Comparison of ENCODE assay signal across 7 cellular contexts in genomic region chr3:184811663-184811998, GRCh38. TPM values are rescaled to one million over a fixed set of nuclear protein-coding genes. Genes with fewer than 3 reads are reported as not detected.
DNase-seq lines count a peak whose midpoint lies in the region; ATAC-seq and TF ChIP-seq lines count a peak whose summit lies in the region.

No MANE protein-coding gene starts in this region.

- H3K4me3 Mint-ChIP-seq in activated CD4-positive, alpha-beta memory T cell treated with anti-CD3 and anti-CD28 coated beads for 36 hours = peak overlapping the region; percentile 87

- no peaks in the 10 kb centered on the region for H3K27me3 Mint-ChIP-seq in activated CD4-positive, alpha-beta memory T cell treated with anti-CD3 and anti-CD28 coated beads for 36 hours

- no peak for TF ChIP-seq POLR2A in spleen (IDR thresholded peaks at IDR 0.05)

- H3K27ac ChIP-seq in HL-60 (replicated peaks) (peak overlapping the region; percentile 72), spleen (peak overlapping the region; percentile 82 to 94 (median 90))

- ATAC-seq in GM21529 (IDR thresholded peaks at IDR 0.05; ENCODE audit: unreplicated experiment) = no peak

- peaks cover 11 to 53% (median 29%) of the 10 kb centered on the region in 6 donors for H3K4me1 ChIP-seq in spleen

- peak overlapping the region; percentile 84 for H3K27ac Mint-ChIP-seq in activated CD4-positive, alpha-beta memory T cell treated with anti-CD3 and anti-CD28 coated beads for 36 hours

- H3K36me3 ChIP-seq in spleen = peaks cover 0 to 11% (median 4%) of the 10 kb centered on the region in 6 donors

- TF ChIP-seq CTCF in HL-60 (IDR thresholded peaks at IDR 0.05; ENCODE audit: insufficient read depth, low read length) = no peak
- no peak for TF ChIP-seq CTCF in spleen (IDR thresholded peaks at IDR 0.05 in 8 of 11, conservative IDR thresholded peaks at IDR 0.05 in 3 of 11)
- no peak for TF ChIP-seq CTCF in GM10266 (IDR thresholded peaks at IDR 0.05; ENCODE audit: control insufficient read depth, insufficient read depth, low read depth, missing control alignments)

- intact Hi-C loops in activated CD4-positive, alpha-beta memory T cell treated with anti-CD3 and anti-CD28 coated beads for 36 hours (cut with micrococcal nuclease) = loop anchor here (1.0 to 10.0 kb wide), 4 partner anchors 174 to 1174 kb away; partner anchors contain the start of genes EPHB3 and KLHL24
- intact Hi-C loops in spleen (cut with DNase I; ENCODE audit: low total_unique reads) = no loop called here

- H3K9me3 ChIP-seq in spleen = no peaks in the 10 kb centered on the region

- no peak overlapping the region for H3K4me3 ChIP-seq in HL-60 (replicated peaks; ENCODE audit: insufficient read depth, low read length)
- peak overlapping the region; percentile 18 for H3K4me3 ChIP-seq in iPS-11a (ENCODE audit: low read depth, low read length)
- peak overlapping the region in 7 of 8 donors; percentile 62 to 94 (median 84) for H3K4me3 ChIP-seq in spleen

- DNase-seq in HL-60 (ENCODE audit: low read depth in 1 of 2, low spot score in 1 of 2) = no peak
- DNase-seq in activated CD4-positive, alpha-beta memory T cell treated with anti-CD3 and anti-CD28 coated beads for 36 hours = no peak
- DNase-seq in spleen = no peak
- no peak for DNase-seq in SKM-1 (lab: John Stamatoyannopoulos, UW; ENCODE audit: unreplicated experiment)
- DNase-seq in GM10266 (ENCODE audit: extremely low spot score) = no peak

- no peaks in the 10 kb centered on the region for H3K27me3 ChIP-seq in HL-60 (ENCODE audit: insufficient read depth, poor library complexity, severe bottlenecking)
- H3K27me3 ChIP-seq in spleen (replicated peaks in 1 of 7) = no peaks in the 10 kb centered on the region

- peaks cover 48% of the 10 kb centered on the region for H3K4me1 Mint-ChIP-seq in activated CD4-positive, alpha-beta memory T cell treated with anti-CD3 and anti-CD28 coated beads for 36 hours (ENCODE audit: low read depth)

- peaks cover 4% of the 10 kb centered on the region for H3K36me3 Mint-ChIP-seq in activated CD4-positive, alpha-beta memory T cell treated with anti-CD3 and anti-CD28 coated beads for 36 hours

- 0 to 3% (median 0%) methylated on average over 3 of the region's 3 CpGs for WGBS in spleen, 5 donors

- CTCF ChIA-PET in activated CD4-positive, alpha-beta memory T cell treated with anti-CD3 and anti-CD28 coated beads for 36 hours (lab: Charles Lee) = interaction anchor here (0.7 to 3.9 kb wide), 4 partner anchors 9 to 251 kb away, joined by 3 to 21 read pairs (median 4); no protein-coding TSS in a partner anchor

- POLR2A ChIA-PET in activated CD4-positive, alpha-beta memory T cell treated with anti-CD3 and anti-CD28 coated beads for 36 hours (lab: Charles Lee) = interaction anchor here (0.7 kb wide), 2 partner anchors 205 to 1436 kb away, joined by 3 read pairs; no protein-coding TSS in a partner anchor

- H3K9me3 Mint-ChIP-seq in activated CD4-positive, alpha-beta memory T cell treated with anti-CD3 and anti-CD28 coated beads for 36 hours = no peaks in the 10 kb centered on the region

RNA-seq across cellular contexts. Expression of gene VPS8, which starts 0.3 kb away (rescaled TPM):
- 10 to 100 TPM; 28.7 to 32.3 TPM for total RNA-seq in activated CD4-positive, alpha-beta memory T cell treated with anti-CD3 and anti-CD28 coated beads for 36 hours
- total RNA-seq in spleen = 100 to 1,000 TPM in 5 of 7 donors, 10 to 100 TPM in 2; 88.6 to 169 (median 109) TPM
- 10 to 100 TPM in 2 of 3 donors, 1 to 10 TPM in 1; 9.1 to 12.0 (median 11.6) TPM for polyA plus RNA-seq in spleen
